ENCODE assay signal across 33 cellular contexts in the genomic region with DNA sequence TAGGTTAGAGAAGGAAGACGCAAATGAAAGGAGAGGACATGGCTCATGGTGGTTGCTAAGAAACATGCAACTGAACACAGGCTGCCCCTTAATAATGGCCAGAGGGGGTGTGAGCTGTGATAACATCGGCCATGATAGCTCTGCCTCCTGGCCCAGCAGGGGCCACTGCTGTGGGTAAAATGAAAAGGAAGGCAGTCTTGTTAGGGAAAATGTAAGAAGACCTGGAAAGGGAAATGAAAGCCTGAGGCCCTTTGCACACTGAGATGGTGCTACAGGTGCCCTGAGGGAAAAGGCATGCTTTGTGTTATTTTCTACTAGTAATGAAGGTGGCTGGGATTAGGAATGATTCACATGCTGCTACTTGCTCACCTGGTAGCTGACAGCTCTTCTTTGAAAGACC.
DNase-seq lines count a peak whose midpoint lies in the region; ATAC-seq and TF ChIP-seq lines count a peak whose summit lies in the region.
"Had no signal": no experiment of that assay in that cellular context is flagged by ENCODE, and none has a peak within 500 bp of the region (broad histone marks: within the 10 kb centered on the region; RNA-seq: fewer than 3 reads in every experiment).

No MANE protein-coding gene starts in this region.

- H3K27ac ChIP-seq in endodermal cell (ENCODE audit: low read depth, low read length), result peak overlapping the region; percentile 91
- H3K27ac ChIP-seq: A549, ascending aorta, colonic mucosa, GM23248, pancreas, SJSA1, thoracic aorta, vagina had no signal

- H3K4me1 Mint-ChIP-seq in endodermal cell (peaks cover 7% of the 10 kb centered on the region), nephron (peaks cover 65% of the 10 kb centered on the region)
- H3K4me1 Mint-ChIP-seq: activated CD8-positive, alpha-beta memory T cell treated with anti-CD3 and anti-CD28 coated beads, Interleukin-2, amount 10 ng/mL, durations not matched to agents 7 days and 5 days; CD4-positive, CD25-positive, alpha-beta regulatory T cell; naive thymus-derived CD8-positive, alpha-beta T cell had no signal

- no peaks in the 10 kb centered on the region for H3K9me3 ChIP-seq in BE2C
- H3K9me3 ChIP-seq in endodermal cell (ENCODE audit: control insufficient read depth, low read length), result no peaks in the 10 kb centered on the region
- H3K9me3 ChIP-seq: A549, ascending aorta, colonic mucosa, pancreas, SJSA1, thoracic aorta, vagina had no signal

- 40% methylated on average over 2 of the region's 2 CpGs; no CpG with 5 or more reads in 1 of the 2 experiments for WGBS in endodermal cell (ENCODE audit: insufficient coverage in 1 of 2, insufficient read length in 1 of 2), 2 experiments

- H3K4me3 ChIP-seq in BE2C (ENCODE audit: low read depth, low read length) (no peak overlapping the region), endodermal cell (ENCODE audit: low read length) (no peak overlapping the region)
- H3K4me3 ChIP-seq: A549, ascending aorta, colonic mucosa, GM23248, pancreas, SJSA1, thoracic aorta, vagina had no signal

- DNase-seq in BE2C (peak; percentile 55), NCI-H1417 treated with DMSO at 0.1 percent for 48 hours (lab: John Stamatoyannopoulos, UW) (peak; percentile 55), endodermal cell (no peak), GM19240 (ENCODE audit: insufficient read length, low spot score) (no peak), sciatic nerve (ENCODE audit: low spot score) (no peak), COR-L47 (lab: John Stamatoyannopoulos, UW) (no peak), GF-D8 (lab: John Stamatoyannopoulos, UW) (no peak)
- DNase-seq: activated CD4-positive, CD25-positive, alpha-beta regulatory T cell; activated CD8-positive, alpha-beta memory T cell treated with anti-CD3 and anti-CD28 coated beads, Interleukin-2, amount 10 ng/mL, durations not matched to agents 7 days and 5 days; activated gamma-delta T cell treated with Interleukin-2 at 50 U/mL for 16 hours; activated T-cell treated with anti-CD3 and anti-CD28 coated beads, Interleukin-2, amount 50 U/mL, for 4 hours; CD4-positive, CD25-positive, alpha-beta regulatory T cell; colonic mucosa; DND-41; effector CD8-positive, alpha-beta T cell; erythroblast; GM23248; MM.1S; naive thymus-derived CD8-positive, alpha-beta T cell; NCI-H1105 treated with DMSO at 0.1 percent for 48 hours; NCI-H2081; NCI-H446; pancreas; small intestine; T-helper 1 cell had no signal

- H3K4me3 Mint-ChIP-seq in endodermal cell, result no peak overlapping the region
- no peak overlapping the region for H3K4me3 Mint-ChIP-seq in nephron
- H3K4me3 Mint-ChIP-seq: activated CD8-positive, alpha-beta memory T cell treated with anti-CD3 and anti-CD28 coated beads, Interleukin-2, amount 10 ng/mL, durations not matched to agents 7 days and 5 days; activated T-cell treated with anti-CD3 and anti-CD28 coated beads, Interleukin-2, amount 50 U/mL, for 4 hours; CD4-positive, CD25-positive, alpha-beta regulatory T cell; naive thymus-derived CD8-positive, alpha-beta T cell; stimulated activated naive CD8-positive, alpha-beta T cell treated with anti-CD3 and anti-CD28 coated beads, Interleukin-15, Interleukin-2, amounts not matched to agents 100 ng/mL and 50 ng/mL, for 24 hours had no signal

- no peak overlapping the region for H3K9ac ChIP-seq in endodermal cell (ENCODE audit: extremely low read depth, low read length, poor library complexity, severe bottlenecking)
- H3K9ac ChIP-seq: GM23248 had no signal

- H3K27ac Mint-ChIP-seq in endodermal cell (no peak overlapping the region), nephron (peak overlapping the region; percentile 74 to 88 (median 84))
- H3K27ac Mint-ChIP-seq: activated CD8-positive, alpha-beta memory T cell treated with anti-CD3 and anti-CD28 coated beads, Interleukin-2, amount 10 ng/mL, durations not matched to agents 7 days and 5 days; CD4-positive, CD25-positive, alpha-beta regulatory T cell; naive thymus-derived CD8-positive, alpha-beta T cell; stimulated activated naive CD8-positive, alpha-beta T cell treated with anti-CD3 and anti-CD28 coated beads, Interleukin-15, Interleukin-2, amounts not matched to agents 100 ng/mL and 50 ng/mL, for 24 hours had no signal

- ATAC-seq in sciatic nerve, result no peak
- ATAC-seq: A549; activated CD8-positive, alpha-beta memory T cell treated with anti-CD3 and anti-CD28 coated beads, Interleukin-2, amount 10 ng/mL, durations not matched to agents 7 days and 5 days; activated T-cell treated with anti-CD3 and anti-CD28 coated beads, Interleukin-2, amount 50 U/mL, for 4 hours; HepG2; naive thymus-derived CD8-positive, alpha-beta T cell; pancreas had no signal

- H3K9me3 Mint-ChIP-seq in endodermal cell (peaks cover 21% of the 10 kb centered on the region), nephron (no peaks in the 10 kb centered on the region)
- H3K9me3 Mint-ChIP-seq: activated T-cell treated with anti-CD3 and anti-CD28 coated beads, Interleukin-2, amount 50 U/mL, for 4 hours had no signal

- H3K36me3 Mint-ChIP-seq in endodermal cell (ENCODE audit: low read depth) (no peaks in the 10 kb centered on the region), nephron (ENCODE audit: low read depth) (no peaks in the 10 kb centered on the region)
- H3K36me3 Mint-ChIP-seq: activated CD8-positive, alpha-beta memory T cell treated with anti-CD3 and anti-CD28 coated beads, Interleukin-2, amount 10 ng/mL, durations not matched to agents 7 days and 5 days; CD4-positive, CD25-positive, alpha-beta regulatory T cell; naive thymus-derived CD8-positive, alpha-beta T cell had no signal

- TF ChIP-seq CTCF in BE2C (IDR thresholded peaks at IDR 0.05; ENCODE audit: low read depth, low read length), result peak; percentile 17; the same call in 1 of the 2 replicates
- no peak for TF ChIP-seq CTCF in endodermal cell (conservative IDR thresholded peaks at IDR 0.05)
- no peak for TF ChIP-seq CTCF in nephron (IDR thresholded peaks at IDR 0.05; ENCODE audit: unreplicated experiment in 3 of 3)

- intact Hi-C loops in sciatic nerve (cut with DNase I), result no loop called here

- H3K4me1 ChIP-seq in BE2C (no peaks in the 10 kb centered on the region; the same call in 1 of the 2 replicates), endodermal cell (ENCODE audit: control insufficient read depth, insufficient read depth, low read length) (no peaks in the 10 kb centered on the region)
- H3K4me1 ChIP-seq: A549, ascending aorta, colonic mucosa, pancreas, SJSA1, vagina had no signal

- no peaks in the 10 kb centered on the region for H3K36me3 ChIP-seq in BE2C
- H3K36me3 ChIP-seq in endodermal cell (ENCODE audit: control insufficient read depth, insufficient read depth, low read length), result no peaks in the 10 kb centered on the region
- H3K36me3 ChIP-seq: ascending aorta, colonic mucosa, pancreas, SJSA1, thoracic aorta, vagina had no signal

- H3K27me3 ChIP-seq in BE2C (no peaks in the 10 kb centered on the region), endodermal cell (ENCODE audit: control insufficient read depth, insufficient read depth, low read length, poor library complexity, severe bottlenecking) (no peaks in the 10 kb centered on the region)
- H3K27me3 ChIP-seq: ascending aorta, colonic mucosa, SJSA1, vagina had no signal

- H3K27me3 Mint-ChIP-seq in endodermal cell (ENCODE audit: insufficient read depth), result no peaks in the 10 kb centered on the region
- no peaks in the 10 kb centered on the region for H3K27me3 Mint-ChIP-seq in nephron (ENCODE audit: low read depth)
- H3K27me3 Mint-ChIP-seq: activated CD8-positive, alpha-beta memory T cell treated with anti-CD3 and anti-CD28 coated beads, Interleukin-2, amount 10 ng/mL, durations not matched to agents 7 days and 5 days; CD4-positive, CD25-positive, alpha-beta regulatory T cell had no signal

Comparison
In these comparisons a context has a peak if more than half of its experiments do, and no peak if none do; other contexts are left out.
1. DNase-seq: peak in BE2C (single experiment) and NCI-H1417 treated with DMSO at 0.1 percent for 48 hours (single experiment); none in endodermal cell (single experiment), GM19240 (single experiment), sciatic nerve (single experiment), COR-L47 (single experiment) and GF-D8 (single experiment).